Comparison of ENCODE assay signal across 34 cellular contexts in the genomic region with DNA sequence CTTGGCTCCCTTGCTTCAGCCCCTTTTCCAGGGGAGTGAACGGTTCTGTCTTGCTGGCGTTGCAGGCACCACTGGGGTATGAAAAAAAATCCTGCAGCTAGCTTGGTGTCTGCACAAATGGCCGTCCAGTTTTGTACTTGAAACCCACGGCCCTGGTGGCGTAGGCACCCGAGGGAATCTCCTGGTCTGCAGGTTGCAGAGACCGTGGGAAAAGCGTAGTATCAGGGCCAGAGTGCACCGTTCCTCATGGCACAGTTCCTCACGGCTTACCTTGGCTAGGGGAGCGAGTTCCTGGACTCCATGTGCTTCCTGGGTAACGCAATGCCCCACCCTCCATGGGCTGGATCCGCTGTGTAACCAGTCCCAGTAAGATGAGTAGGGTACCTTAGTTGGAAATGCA.
"Had no signal": no experiment of that assay in that cellular context is flagged by ENCODE, and none has a peak within 500 bp of the region (broad histone marks: within the 10 kb centered on the region; RNA-seq: fewer than 3 reads in every experiment).

No MANE protein-coding gene starts in this region.

- H3K4me3 ChIP-seq: adrenal gland, ascending aorta, body of pancreas, breast epithelium, cardiac muscle cell had no signal

- H3K27me3 ChIP-seq: adrenal gland, ascending aorta, body of pancreas, brain microvascular endothelial cell, breast epithelium, cardiac muscle cell had no signal

- H3K36me3 ChIP-seq: adrenal gland, ascending aorta, brain microvascular endothelial cell, breast epithelium, cardiac muscle cell had no signal

- DNase-seq: activated effector memory CD4-positive, alpha-beta T cell treated with anti-CD3 and anti-CD28 coated beads, Interleukin-2, amount 50 U/mL, for 16 hours; activated effector memory CD4-positive, alpha-beta T cell treated with Interleukin-2 at 50 U/mL for 16 hours; activated gamma-delta T cell; activated gamma-delta T cell treated with Interleukin-2 at 50 U/mL for 16 hours; activated naive CD4-positive, alpha-beta T cell; activated naive CD4-positive, alpha-beta T cell treated with anti-CD3 and anti-CD28 coated beads for 36 hours; activated naive CD4-positive, alpha-beta T cell treated with anti-CD3 and anti-CD28 coated beads, Interleukin-2, amount 10 ng/mL, durations not matched to agents 7 days and 5 days; activated naive CD4-positive, alpha-beta T cell treated with anti-CD3 and anti-CD28 coated beads, Interleukin-2, amount 50 U/mL, for 16 hours; activated naive CD4-positive, alpha-beta T cell treated with Interleukin-2 at 50 U/mL for 16 hours; activated naive CD8-positive, alpha-beta T cell treated with anti-CD3 and anti-CD28 coated beads for 36 hours; activated naive CD8-positive, alpha-beta T cell treated with anti-CD3 and anti-CD28 coated beads, Interleukin-2, amount 10 ng/mL, durations not matched to agents 7 days and 5 days; activated naive CD8-positive, alpha-beta T cell treated with anti-CD3 and anti-CD28 coated beads, Interleukin-2, amount 50 U/mL, for 24 hours; activated T-cell treated with anti-CD3 and anti-CD28 coated beads, Interleukin-2, amount 50 U/mL, for 1 hour; activated T-cell treated with anti-CD3 and anti-CD28 coated beads, Interleukin-2, amount 50 U/mL, for 24 hours; activated T-cell treated with anti-CD3 and anti-CD28 coated beads, Interleukin-2, amount 50 U/mL, for 4 hours; activated T-cell treated with anti-CD3 and anti-CD28 coated beads, Interleukin-2, amount 50 U/mL, for 48 hours; activated T-cell treated with anti-CD3 and anti-CD28 coated beads, Interleukin-2, amount 50 U/mL, for 72 hours; adrenal gland; amniotic stem cell; amygdala; anterior cingulate cortex; aorta; body of pancreas; brain microvascular endothelial cell; caudate nucleus; central memory CD4-positive, alpha-beta T cell; cerebellar nuclear complex had no signal

- ATAC-seq: activated naive CD4-positive, alpha-beta T cell treated with anti-CD3 and anti-CD28 coated beads, Interleukin-2, amount 50 U/mL, for 72 hours; activated naive CD8-positive, alpha-beta T cell treated with anti-CD3 and anti-CD28 coated beads, Interleukin-2, amount 50 U/mL, for 24 hours; activated T-cell treated with anti-CD3 and anti-CD28 coated beads, Interleukin-2, amount 50 U/mL, for 4 hours; activated T-cell treated with anti-CD3 and anti-CD28 coated beads, Interleukin-2, amount 50 U/mL, for 72 hours; activated T-helper 17 cell treated with anti-CD3 and anti-CD28 coated beads, Interleukin-2, amount 50 U/mL, for 72 hours; body of pancreas had no signal

- H3K27ac ChIP-seq: adrenal gland, ascending aorta, body of pancreas, brain microvascular endothelial cell, breast epithelium, cardiac muscle cell had no signal

- FAIRE-seq: astrocyte, bronchial epithelial cell had no signal

- H3K9me3 ChIP-seq: adrenal gland, ascending aorta, body of pancreas, breast epithelium had no signal

- H3K4me1 ChIP-seq: adrenal gland, ascending aorta, body of pancreas, breast epithelium had no signal
